In the genomic region with DNA sequence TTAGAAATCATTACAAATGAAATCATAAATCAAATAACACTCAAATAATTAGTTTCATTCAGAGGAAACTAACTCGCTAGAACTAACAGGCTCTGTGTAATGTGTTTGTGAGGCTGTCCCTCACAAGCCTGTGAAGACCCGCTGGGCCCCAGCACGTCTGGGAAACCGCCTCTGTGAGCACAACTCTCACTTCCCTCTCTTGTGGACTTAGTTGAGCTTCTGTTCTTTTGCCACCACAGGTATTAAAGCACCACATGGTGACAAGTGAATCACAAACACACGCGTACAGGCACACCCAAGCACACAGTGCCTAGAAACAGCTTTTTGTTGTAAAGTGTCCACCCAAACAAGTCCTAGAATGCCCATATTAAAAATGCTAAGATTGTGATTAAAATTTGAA, we compare ENCODE assay signal across 16 cellular contexts. TPM values are rescaled to one million over a fixed set of nuclear protein-coding genes. Genes with fewer than 3 reads are reported as not detected.
DNase-seq lines count a peak whose midpoint lies in the region; ATAC-seq, FAIRE-seq and TF ChIP-seq lines count a peak whose summit lies in the region.
"Had no signal": no experiment of that assay in that cellular context is flagged by ENCODE, and none has a peak within 500 bp of the region (broad histone marks: within the 10 kb centered on the region; RNA-seq: fewer than 3 reads in every experiment).

No MANE protein-coding gene starts in this region.

- no peak for FAIRE-seq in H1 (lab: Jason Lieb, UNC)
- FAIRE-seq: islet of Langerhans had no signal

- H2AFZ ChIP-seq in H1 (ENCODE audit: low read length), result peak overlapping the region; percentile 70; the same call in 1 of the 2 replicates

- CTCF ChIA-PET in H1 (lab: Charles Lee; ENCODE audit: partially characterized antibody), result interaction anchor here (0.6 to 2.2 kb wide), 7 partner anchors 14 to 100 kb away, joined by 3 to 9 read pairs (median 3); no protein-coding TSS in a partner anchor

- no peak overlapping the region for H3K9ac ChIP-seq in H1 (replicated peaks in 1 of 4; ENCODE audit: extremely low read depth in 1 of 4, low read depth in 3 of 4, low read length in 3 of 4)

- intact Hi-C loops in sigmoid colon (cut with DNase I) (no loop called here), adrenal gland (cut with DNase I) (no loop called here)

- no peak overlapping the region for H2BK12ac ChIP-seq in H1 (ENCODE audit: low read depth, low read length)

- no peak overlapping the region for H3K56ac ChIP-seq in H1 (replicated peaks; ENCODE audit: insufficient read length, low read depth, low read length)

- no peak overlapping the region for H3K4me2 ChIP-seq in H1 (ENCODE audit: insufficient read depth in 1 of 2, low read depth in 2 of 2, low read length in 2 of 2)

- H3K27me3 ChIP-seq in H1 (replicated peaks in 1 of 4; ENCODE audit: control insufficient read depth in 3 of 4, extremely low read depth in 1 of 4, insufficient read depth in 3 of 4, low read length in 3 of 4), result no peaks in the 10 kb centered on the region
- no peaks in the 10 kb centered on the region for H3K27me3 ChIP-seq in sigmoid colon
- H3K27me3 ChIP-seq in adrenal gland, result no peaks in the 10 kb centered on the region
- H3K27me3 ChIP-seq: gastroesophageal sphincter had no signal

- H3K14ac ChIP-seq in H1 (ENCODE audit: insufficient read length), result no peak overlapping the region

- H3K36me3 ChIP-seq in H1 (ENCODE audit: control insufficient read depth in 2 of 4, insufficient read depth in 4 of 4, low read length in 3 of 4), result no peaks in the 10 kb centered on the region
- H3K36me3 ChIP-seq in sigmoid colon, result no peaks in the 10 kb centered on the region
- H3K36me3 ChIP-seq in adrenal gland (replicated peaks in 1 of 2), result no peaks in the 10 kb centered on the region
- H3K36me3 ChIP-seq: gastroesophageal sphincter, transverse colon had no signal

- no peaks in the 10 kb centered on the region for H4K20me1 ChIP-seq in H1 (replicated peaks in 1 of 2; ENCODE audit: control insufficient read depth in 1 of 2, insufficient read depth in 2 of 2, low read length in 2 of 2)

- H4K91ac ChIP-seq in H1 (replicated peaks; ENCODE audit: insufficient read length, low read length), result no peak overlapping the region

- no peak overlapping the region for H2BK15ac ChIP-seq in H1 (ENCODE audit: low read length)

- H3K27ac ChIP-seq in H1 (ENCODE audit: low read depth, low read length) (no peak overlapping the region), sigmoid colon (no peak overlapping the region), adrenal gland (no peak overlapping the region)
- H3K27ac ChIP-seq: gastroesophageal sphincter, transverse colon had no signal

- H4K8ac ChIP-seq in H1 (ENCODE audit: extremely low read depth, insufficient read depth, low read length), result no peak overlapping the region

- no peaks in the 10 kb centered on the region for H3K79me2 ChIP-seq in H1 (ENCODE audit: control insufficient read depth in 1 of 2, insufficient read depth in 2 of 2, low read length in 2 of 2)

- TF ChIP-seq CTCF in H1 (IDR thresholded peaks at IDR 0.05; ENCODE audit: control extremely low read depth in 1 of 3, insufficient read depth in 1 of 3, low read depth in 1 of 3, low read length in 3 of 3), result no peak
- TF ChIP-seq CTCF in sigmoid colon (IDR thresholded peaks at IDR 0.05), result no peak
- no peak for TF ChIP-seq CTCF in adrenal gland (IDR thresholded peaks at IDR 0.05)

- ATAC-seq in GM18909 (IDR thresholded peaks at IDR 0.05; ENCODE audit: poor library complexity, unreplicated experiment), result peak; percentile 66
- ATAC-seq in GM21737 (IDR thresholded peaks at IDR 0.05; ENCODE audit: unreplicated experiment), result peak; percentile 72
- ATAC-seq in HG03280 (IDR thresholded peaks at IDR 0.05; ENCODE audit: unreplicated experiment), result peak; percentile 97
- ATAC-seq: gastroesophageal sphincter, mucosa of descending colon had no signal

- POLR2A ChIA-PET in H1 (lab: Charles Lee; ENCODE audit: partially characterized antibody), result interaction anchor here (0.7 to 0.9 kb wide), 3 partner anchors 9 to 246 kb away, joined by 3 read pairs; a partner anchor contains a TSS

- H2BK5ac ChIP-seq in H1 (ENCODE audit: low read depth, low read length), result no peak overlapping the region

- no peak for TF ChIP-seq EP300 in H1 (IDR thresholded peaks at IDR 0.05; ENCODE audit: borderline replicate concordance in 1 of 2, low read depth in 2 of 2, low read length in 2 of 2)
- no peak for TF ChIP-seq EP300 in sigmoid colon (IDR thresholded peaks at IDR 0.05)

- no peak overlapping the region for H3K4ac ChIP-seq in H1 (replicated peaks; ENCODE audit: insufficient read length, low read depth, low read length)

- H3K4me3 ChIP-seq in H1 (ENCODE audit: extremely low read depth in 1 of 4, insufficient read depth in 2 of 4, low read depth in 3 of 4, low read length in 4 of 4) (no peak overlapping the region), sigmoid colon (no peak overlapping the region), adrenal gland (no peak overlapping the region)
- H3K4me3 ChIP-seq: gastroesophageal sphincter, mucosa of descending colon, transverse colon had no signal

- no peak overlapping the region for H4K5ac ChIP-seq in H1 (ENCODE audit: insufficient read length, low read depth, low read length)

- no peak overlapping the region for H3K23ac ChIP-seq in H1 (ENCODE audit: insufficient read length)

- H2BK20ac ChIP-seq in H1 (ENCODE audit: low read length), result no peak overlapping the region

- TF ChIP-seq POLR2A in H1 (IDR thresholded peaks at IDR 0.05; ENCODE audit: control extremely low read depth in 1 of 2, low read depth in 2 of 2, low read length in 2 of 2) (no peak), sigmoid colon (IDR thresholded peaks at IDR 0.05) (no peak), adrenal gland (IDR thresholded peaks at IDR 0.05) (no peak), erythroblast (IDR thresholded peaks at IDR 0.05; ENCODE audit: low read length) (no peak)

- H2BK120ac ChIP-seq in H1 (replicated peaks; ENCODE audit: low read depth, low read length), result no peak overlapping the region

- 87% methylated on average over 6 of the region's 6 CpGs; no CpG with 5 or more reads in 1 of the 2 experiments for WGBS in H1 (ENCODE audit: extremely low coverage in 1 of 2, insufficient coverage in 1 of 2, insufficient read length in 1 of 2, insufficient replicate concordance in 2 of 2, low coverage in 1 of 2, low lambda C conversion rate in 2 of 2, missing lambda C conversion rate in 1 of 2), 2 experiments
- WGBS in sigmoid colon, 2 donors, result 75 to 86% methylated on average over 6 of the region's 6 CpGs
- 80 to 87% (median 82%) methylated on average over 6 of the region's 6 CpGs for WGBS in adrenal gland, 4 donors

- TF ChIP-seq RAD21 in H1 (IDR thresholded peaks at IDR 0.05 in 1 of 2, conservative IDR thresholded peaks at IDR 0.05 in 1 of 2; ENCODE audit: low read depth in 2 of 2, low read length in 2 of 2), result no peak

- DNase-seq in H1 (ENCODE audit: low read depth in 1 of 2, low spot score in 2 of 2) (no peak), sigmoid colon (no peak), adrenal gland (no peak), T-helper 1 cell (no peak), erythroblast (lab: John Stamatoyannopoulos, UW) (no peak)
- DNase-seq: activated gamma-delta T cell; effector memory CD4-positive, alpha-beta T cell; IMR-90; mucosa of descending colon; NCI-H146; transverse colon had no signal

- H3K9me3 ChIP-seq in H1 (ENCODE audit: insufficient read depth in 2 of 2, low read depth in 1 of 2, low read length in 1 of 2) (no peaks in the 10 kb centered on the region; a peak in 1 of 4 replicates), sigmoid colon (no peaks in the 10 kb centered on the region), adrenal gland (replicated peaks in 1 of 3) (no peaks in the 10 kb centered on the region)
- H3K9me3 ChIP-seq: gastroesophageal sphincter, mucosa of descending colon, transverse colon had no signal

- H3K4me1 ChIP-seq in H1 (replicated peaks in 1 of 4; ENCODE audit: control insufficient read depth in 3 of 4, insufficient read depth in 4 of 4, low read length in 3 of 4), result peaks cover 0 to 2% (median 0%) of the 10 kb centered on the region in 4 experiments; a peak in 1 of 7 replicates
- peaks cover 0 to 5% (median 2%) of the 10 kb centered on the region in 4 donors for H3K4me1 ChIP-seq in sigmoid colon
- H3K4me1 ChIP-seq in adrenal gland (replicated peaks in 1 of 2), result no peaks in the 10 kb centered on the region
- H3K4me1 ChIP-seq: transverse colon had no signal

- no peaks in the 10 kb centered on the region for H3K79me1 ChIP-seq in H1 (ENCODE audit: low read depth, low read length)

- no peak overlapping the region for H3K18ac ChIP-seq in H1 (ENCODE audit: extremely low read depth, low read length)

- no peaks in the 10 kb centered on the region for H3K23me2 ChIP-seq in H1 (ENCODE audit: low read depth, low read length)

- H2AK5ac ChIP-seq in H1 (ENCODE audit: low read depth, low read length), result no peak overlapping the region

TF ChIP-seq in H1, 55 proteins besides CTCF, POLR2A, EP300 and RAD21 (continues in another document):
- no peak for TF ChIP-seq SAP30 (IDR thresholded peaks at IDR 0.05; ENCODE audit: insufficient read depth, insufficient replicate concordance, low read length)

RNA-seq across cellular contexts. Expression of a gene that starts 51.0 kb away (rescaled TPM):
- total RNA-seq in H1 (2021; fragmentation: NEBNext Ultra II Directional; extraction: Animal tissue kit (Norgen Biotek cat#: 25700)), result 10.1 and 11.2 TPM in 2 replicates
- polyA plus RNA-seq in H1 (2011; rRNA removed) (8.0 and 9.4 TPM in 2 replicates), sigmoid colon (1 to 10 TPM; 4.2 to 8.8 (median 7.2) TPM), adrenal gland (10 to 100 TPM in 1 of 3 donors, 1 to 10 TPM in 2; 6.9 to 13.8 (median 9.0) TPM)
- 7.3 TPM for polyA plus RNA-seq in H1 (2011; cell fraction: cytosol; rRNA removed)
- polyA plus RNA-seq in H1 (2011; cell fraction: nucleus; rRNA removed), result 6.9 TPM
- 5.7 to 11.4 TPM (median 9.2 TPM) in 4 replicates for polyA plus RNA-seq in H1 (2012, experiment 1 of 2)
- polyA plus RNA-seq in H1 (2012, experiment 2 of 2), result 6.2 TPM
- polyA plus RNA-seq in H1 (2013, experiment 1 of 2), result 6.5 TPM
- 6.1 TPM for polyA plus RNA-seq in H1 (2013, experiment 2 of 2)
- 4.1 and 4.3 TPM in 2 replicates for polyA minus RNA-seq in H1 (2011; rRNA and poly(A)+ RNA removed)
- 9.1 TPM for polyA minus RNA-seq in H1 (2011; cell fraction: cytosol; rRNA and poly(A)+ RNA removed)
- 4.5 TPM for polyA minus RNA-seq in H1 (2011; cell fraction: nucleus; rRNA and poly(A)+ RNA removed)
- total RNA-seq in sigmoid colon (1 to 10 TPM; 5.7 to 7.7 (median 6.6) TPM), adrenal gland (10 to 100 TPM in 7 of 8 donors, 1 to 10 TPM in 1; 9.4 to 16.2 (median 11.8) TPM)
